In the genomic region with DNA sequence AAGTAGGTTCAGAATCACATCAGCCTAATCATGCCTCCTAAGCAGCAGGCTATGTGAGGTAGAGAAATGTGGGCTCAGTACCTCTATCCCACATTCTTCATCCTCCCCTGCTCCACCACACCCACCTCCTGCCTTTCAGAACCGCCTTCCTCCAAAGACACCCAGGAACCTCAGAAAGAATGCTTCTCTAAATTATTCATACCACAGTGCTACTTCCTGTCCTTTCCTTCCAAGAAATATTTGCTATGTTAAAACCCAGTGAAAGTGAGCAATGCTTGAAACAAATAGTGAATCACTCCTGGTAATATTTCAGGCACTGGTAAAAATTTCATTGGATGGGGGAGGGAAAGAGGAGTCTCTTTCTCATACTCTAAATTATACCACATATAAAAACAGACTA, we compare ENCODE assay signal across 8 cellular contexts. TPM values are rescaled to one million over a fixed set of nuclear protein-coding genes. Genes with fewer than 3 reads are reported as not detected.
DNase-seq lines count a peak whose midpoint lies in the region; ATAC-seq, FAIRE-seq and TF ChIP-seq lines count a peak whose summit lies in the region.

No MANE protein-coding gene starts in this region.

- peak overlapping the region; percentile 45 for H3K4me2 ChIP-seq in A549

- TF ChIP-seq EP300 in A549 (IDR thresholded peaks at IDR 0.05), result no peak

- H3K27ac ChIP-seq in A549 (peak overlapping the region; percentile 13 to 69; a peak in 3 of 6 replicates), vagina (no peak overlapping the region)

- peaks cover 3% of the 10 kb centered on the region for H3K36me3 Mint-ChIP-seq in activated naive CD8-positive, alpha-beta T cell

- no peaks in the 10 kb centered on the region for H3K9me3 Mint-ChIP-seq in activated naive CD8-positive, alpha-beta T cell (ENCODE audit: low read depth)

- H3K9me3 ChIP-seq in A549, result no peaks in the 10 kb centered on the region; the same call in 2 of the 3 replicates
- H3K9me3 ChIP-seq in vagina, result no peaks in the 10 kb centered on the region

- DNase-seq in A549 (ENCODE audit: low read depth in 1 of 2, low spot score in 1 of 2) (peak; percentile 40 to 49), HPDE6-E6E7 (ENCODE audit: extremely low spot score) (peak; percentile 75), kidney glomerular epithelial cell (lab: John Stamatoyannopoulos, UW) (peak; percentile 98), COR-L47 (lab: John Stamatoyannopoulos, UW) (no peak), GDM1 (lab: John Stamatoyannopoulos, UW) (no peak), vagina (ENCODE audit: extremely low spot score in 2 of 2) (no peak), NCI-H748 treated with DMSO at 0.1 percent for 48 hours (lab: John Stamatoyannopoulos, UW) (no peak)

- no peak for FAIRE-seq in A549 (lab: Jason Lieb, UNC)

- peak overlapping the region; percentile 86 for H3K27ac Mint-ChIP-seq in activated naive CD8-positive, alpha-beta T cell

- no peaks in the 10 kb centered on the region for H3K27me3 ChIP-seq in vagina

- WGBS in A549 (ENCODE audit: missing lambda C conversion rate), result 0% methylated on average over 1 of the region's 1 CpG

- TF ChIP-seq CTCF in A549 (IDR thresholded peaks at IDR 0.05) (no peak), vagina (IDR thresholded peaks at IDR 0.05) (no peak)

- TF ChIP-seq POLR2A in A549 (IDR thresholded peaks at IDR 0.05; ENCODE audit: low read length) (no peak), vagina (IDR thresholded peaks at IDR 0.05) (no peak)

- peak; percentile 76 to 91 for ATAC-seq in A549

- H3K4me1 ChIP-seq in A549 (peaks cover 21% of the 10 kb centered on the region), vagina (peaks cover 18% of the 10 kb centered on the region)

- POLR2A ChIA-PET in A549 (lab: Yijun Ruan, JAX), result interaction anchor here (1.4 kb wide), 1 partner anchor 24 kb away, joined by 4 read pairs; a partner anchor contains a TSS

- no peaks in the 10 kb centered on the region for H3K27me3 Mint-ChIP-seq in activated naive CD8-positive, alpha-beta T cell

- no peaks in the 10 kb centered on the region for H3K36me3 ChIP-seq in vagina

- H3K4me3 ChIP-seq in A549 (no peak overlapping the region), vagina (no peak overlapping the region)

- intact Hi-C loops in vagina (cut with DNase I), result no loop called here

- TF ChIP-seq RAD21 in A549 (conservative IDR thresholded peaks at IDR 0.05 in 1 of 2, IDR thresholded peaks at IDR 0.05 in 1 of 2), result no peak

- CTCF ChIA-PET in A549 (lab: Yijun Ruan, JAX), result no interaction called here

- peaks cover 44% of the 10 kb centered on the region for H3K4me1 Mint-ChIP-seq in activated naive CD8-positive, alpha-beta T cell (ENCODE audit: low read depth)

- H3K4me3 Mint-ChIP-seq in activated naive CD8-positive, alpha-beta T cell, result peak overlapping the region; percentile 67

TF ChIP-seq in A549, 52 proteins besides CTCF, POLR2A, EP300 and RAD21:
- no peak for TF ChIP-seq MAFK (IDR thresholded peaks at IDR 0.05; ENCODE audit: partially characterized antibody)
- TF ChIP-seq, protein P1, sequence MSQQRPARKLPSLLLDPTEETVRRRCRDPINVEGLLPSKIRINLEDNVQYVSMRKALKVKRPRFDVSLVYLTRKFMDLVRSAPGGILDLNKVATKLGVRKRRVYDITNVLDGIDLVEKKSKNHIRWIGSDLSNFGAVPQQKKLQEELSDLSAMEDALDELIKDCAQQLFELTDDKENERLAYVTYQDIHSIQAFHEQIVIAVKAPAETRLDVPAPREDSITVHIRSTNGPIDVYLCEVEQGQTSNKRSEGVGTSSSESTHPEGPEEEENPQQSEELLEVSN (IDR thresholded peaks at IDR 0.05; ENCODE audit: borderline replicate concordance, low read depth), result no peak
- TF ChIP-seq, protein P2, sequence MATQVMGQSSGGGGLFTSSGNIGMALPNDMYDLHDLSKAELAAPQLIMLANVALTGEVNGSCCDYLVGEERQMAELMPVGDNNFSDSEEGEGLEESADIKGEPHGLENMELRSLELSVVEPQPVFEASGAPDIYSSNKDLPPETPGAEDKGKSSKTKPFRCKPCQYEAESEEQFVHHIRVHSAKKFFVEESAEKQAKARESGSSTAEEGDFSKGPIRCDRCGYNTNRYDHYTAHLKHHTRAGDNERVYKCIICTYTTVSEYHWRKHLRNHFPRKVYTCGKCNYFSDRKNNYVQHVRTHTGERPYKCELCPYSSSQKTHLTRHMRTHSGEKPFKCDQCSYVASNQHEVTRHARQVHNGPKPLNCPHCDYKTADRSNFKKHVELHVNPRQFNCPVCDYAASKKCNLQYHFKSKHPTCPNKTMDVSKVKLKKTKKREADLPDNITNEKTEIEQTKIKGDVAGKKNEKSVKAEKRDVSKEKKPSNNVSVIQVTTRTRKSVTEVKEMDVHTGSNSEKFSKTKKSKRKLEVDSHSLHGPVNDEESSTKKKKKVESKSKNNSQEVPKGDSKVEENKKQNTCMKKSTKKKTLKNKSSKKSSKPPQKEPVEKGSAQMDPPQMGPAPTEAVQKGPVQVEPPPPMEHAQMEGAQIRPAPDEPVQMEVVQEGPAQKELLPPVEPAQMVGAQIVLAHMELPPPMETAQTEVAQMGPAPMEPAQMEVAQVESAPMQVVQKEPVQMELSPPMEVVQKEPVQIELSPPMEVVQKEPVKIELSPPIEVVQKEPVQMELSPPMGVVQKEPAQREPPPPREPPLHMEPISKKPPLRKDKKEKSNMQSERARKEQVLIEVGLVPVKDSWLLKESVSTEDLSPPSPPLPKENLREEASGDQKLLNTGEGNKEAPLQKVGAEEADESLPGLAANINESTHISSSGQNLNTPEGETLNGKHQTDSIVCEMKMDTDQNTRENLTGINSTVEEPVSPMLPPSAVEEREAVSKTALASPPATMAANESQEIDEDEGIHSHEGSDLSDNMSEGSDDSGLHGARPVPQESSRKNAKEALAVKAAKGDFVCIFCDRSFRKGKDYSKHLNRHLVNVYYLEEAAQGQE (IDR thresholded peaks at IDR 0.05), result no peak
- peak; percentile 44; the same call in 1 of the 2 replicates for TF ChIP-seq FOSL2 (IDR thresholded peaks at IDR 0.05)
- peak; percentile 78 for TF ChIP-seq FOSL2 (CRISPR knock-in tag; IDR thresholded peaks at IDR 0.05)
- TF ChIP-seq RCOR1 (IDR thresholded peaks at IDR 0.05; ENCODE audit: low read depth, low read length), result no peak
- TF ChIP-seq MAZ (IDR thresholded peaks at IDR 0.05; ENCODE audit: borderline replicate concordance, low read depth, low read length), result no peak
- peak; percentile 53; the same call in 1 of the 2 replicates for TF ChIP-seq JUNB (IDR thresholded peaks at IDR 0.05)
TF ChIP-seq in A549: peak in this region for 2.

RNA-seq across cellular contexts. Expression of a gene that starts 24.0 kb away (rescaled TPM):
- polyA plus RNA-seq in A549 (2011; rRNA removed) (42.4 and 42.5 TPM in 2 replicates), A549 (2017; fragmentation: RNase III; extraction: RNeasy Plus Mini Kit Qiagen cat#74134 plus additional on column Dnase treatment) (14.3 to 14.7 TPM (median 14.6 TPM) in 3 replicates)
- 16.1 and 22.3 TPM in 2 replicates for polyA plus RNA-seq in A549 (2012; cell fraction: cytosol; rRNA removed)
- polyA plus RNA-seq in A549 (2012; cell fraction: nucleus; rRNA removed), result 8.7 and 10.5 TPM in 2 replicates
- 128 and 198 TPM in 2 replicates for polyA minus RNA-seq in A549 (2011; rRNA and poly(A)+ RNA removed)
- 27.3 TPM for total RNA-seq in vagina

Comparison
In these comparisons a context has a peak if more than half of its experiments do, and no peak if none do; other contexts are left out.
1. DNase-seq: peak in A549 (2 of 2), HPDE6-E6E7 (single experiment) and kidney glomerular epithelial cell (single experiment); none in COR-L47 (single experiment), GDM1 (single experiment), vagina (0 of 2) and NCI-H748 treated with DMSO at 0.1 percent for 48 hours (single experiment).